ENCODE assay signal across 8 cellular contexts in the genomic region with DNA sequence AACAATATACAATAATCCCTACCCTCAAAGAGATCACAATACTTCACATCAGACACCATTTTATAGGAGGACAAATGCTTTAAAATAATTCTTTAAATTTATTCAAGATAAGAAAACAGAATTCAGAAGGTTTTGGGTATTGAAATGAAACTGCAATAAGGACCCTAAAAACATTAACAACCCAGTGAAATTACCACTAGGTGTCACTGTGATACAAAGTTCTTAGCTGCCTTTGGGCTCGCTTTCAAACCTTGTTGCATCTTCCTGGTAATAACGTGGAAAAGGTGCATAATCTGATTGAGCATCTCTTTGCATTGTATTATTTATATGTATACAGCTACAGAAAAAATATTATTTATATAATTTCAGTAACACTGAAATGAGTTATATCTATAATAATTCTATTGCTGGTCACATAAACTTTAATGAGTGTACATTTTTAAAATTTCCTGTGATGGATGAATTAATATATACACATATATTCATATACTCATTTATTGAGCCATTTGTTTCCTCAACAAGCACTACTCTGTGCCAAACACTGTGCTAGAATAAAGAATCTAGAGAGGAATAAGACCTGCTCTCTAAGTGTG.
A peak's percentile ranks its signal among the peaks of the same experiment; 100 is the strongest.
DNase-seq lines count a peak whose midpoint lies in the region; ATAC-seq, FAIRE-seq and TF ChIP-seq lines count a peak whose summit lies in the region.

No MANE protein-coding gene starts in this region.

- TF ChIP-seq EP300 in K562 (IDR thresholded peaks at IDR 0.05; ENCODE audit: low read length) = no peak
- no peak for TF ChIP-seq EP300 in tibial nerve (IDR thresholded peaks at IDR 0.05)

- H4K20me1 ChIP-seq in K562 (replicated peaks; ENCODE audit: control insufficient read depth, insufficient read depth, low read length) (no peaks in the 10 kb centered on the region), keratinocyte (ENCODE audit: control insufficient read depth, extremely low read depth, insufficient read depth, low read length) (no peaks in the 10 kb centered on the region)

- CTCF ChIA-PET in K562 (lab: Yijun Ruan, JAX; ENCODE audit: low intra/inter-chr PET ratio) = interaction anchor here (0.6 to 2.9 kb wide), 4 partner anchors 270 to 417 kb away, joined by 3 to 22 read pairs (median 3); no protein-coding TSS in a partner anchor

- peak; percentile 41 for DNase-seq in D341Med (ENCODE audit: low spot score)
- DNase-seq in HAP-1 (ENCODE audit: low spot score in 2 of 2) = peak; percentile 22 to 56
- DNase-seq in NCI-H446 (lab: John Stamatoyannopoulos, UW) = peak; percentile 60 to 80
- DNase-seq in K562 (ENCODE audit: extremely low read depth in 1 of 4, low spot score in 3 of 4) = peak; percentile 39 to 75 (median 48)
- peak; percentile 2 for DNase-seq in keratinocyte (ENCODE audit: low read depth, low spot score)
- DNase-seq in tibial nerve (ENCODE audit: low spot score in 2 of 2) = no peak

- dilution Hi-C loops in keratinocyte (cut with MboI; ENCODE audit: extremely low pct_ligation_motif_present, low sequenced_read_pairs) = no loop called here

- TF ChIP-seq CTCF in K562 (IDR thresholded peaks at IDR 0.05 in 2 of 3, conservative IDR thresholded peaks at IDR 0.05 in 1 of 3; ENCODE audit: insufficient read depth in 2 of 3, low read depth in 1 of 3, low read length in 3 of 3) = peak; percentile 49 to 81 (median 73); a peak in 5 of 6 replicates
- TF ChIP-seq CTCF in keratinocyte (optimal IDR thresholded peaks at IDR 0.05 in 1 of 3, IDR thresholded peaks at IDR 0.05 in 1 of 3, conservative IDR thresholded peaks at IDR 0.05 in 1 of 3; ENCODE audit: extremely low read depth in 1 of 3, insufficient read depth in 2 of 3, low read length in 3 of 3) = peak; percentile 39 to 60 (median 44)
- TF ChIP-seq CTCF in tibial nerve (IDR thresholded peaks at IDR 0.05) = peak; percentile 55 to 67 (median 60)

- ATAC-seq in K562 (peak; percentile 86), HG03342 (IDR thresholded peaks at IDR 0.05; ENCODE audit: unreplicated experiment) (no peak), GM19463 (IDR thresholded peaks at IDR 0.05; ENCODE audit: unreplicated experiment) (no peak)

- H3K4me3 ChIP-seq in HAP-1 (no peak overlapping the region), K562 (no peak overlapping the region), keratinocyte (ENCODE audit: control insufficient read depth in 2 of 3, extremely low read depth in 1 of 3, insufficient read depth in 2 of 3, low read depth in 1 of 3, low read length in 3 of 3) (no peak overlapping the region), tibial nerve (no peak overlapping the region)

- H3K36me3 ChIP-seq in HAP-1 (replicated peaks) (no peaks in the 10 kb centered on the region; the same call in 1 of the 2 replicates), K562 (ENCODE audit: control insufficient read depth, insufficient read depth, low read length) (peaks cover 36% of the 10 kb centered on the region; the same call in 2 of the 3 replicates), keratinocyte (ENCODE audit: control insufficient read depth in 2 of 2, extremely low read depth in 1 of 2, insufficient read depth in 2 of 2, low read length in 2 of 2) (peaks cover 0 to 5% of the 10 kb centered on the region in 2 experiments), tibial nerve (peaks cover 0 to 10% (median 0%) of the 10 kb centered on the region in 3 donors)

- H3K4me1 ChIP-seq in HAP-1 = peaks cover 5% of the 10 kb centered on the region
- no peaks in the 10 kb centered on the region; a peak in 1 of 5 replicates for H3K4me1 ChIP-seq in K562 (replicated peaks in 1 of 2; ENCODE audit: control insufficient read depth in 2 of 2, insufficient read depth in 2 of 2, low read length in 2 of 2)
- H3K4me1 ChIP-seq in keratinocyte (ENCODE audit: control insufficient read depth, extremely low read depth, insufficient read depth, low read length) = no peaks in the 10 kb centered on the region
- peaks cover 0 to 6% (median 0%) of the 10 kb centered on the region in 4 donors for H3K4me1 ChIP-seq in tibial nerve

- WGBS in K562 (ENCODE audit: insufficient coverage, low coverage, missing lambda C conversion rate) = 17% methylated on average over 2 of the region's 2 CpGs
- 3 to 5% methylated on average over 2 of the region's 2 CpGs for WGBS in tibial nerve, 2 donors

- no peaks in the 10 kb centered on the region for H3K9me1 ChIP-seq in K562 (ENCODE audit: control insufficient read depth, insufficient read depth, low read length)
- H3K9me1 ChIP-seq in keratinocyte (ENCODE audit: control insufficient read depth, extremely low read depth, insufficient read depth, low read length) = no peaks in the 10 kb centered on the region

- H3K9me3 ChIP-seq in HAP-1 (no peaks in the 10 kb centered on the region), K562 (replicated peaks; ENCODE audit: control insufficient read depth, insufficient read depth, low read depth, low read length) (no peaks in the 10 kb centered on the region), keratinocyte (ENCODE audit: control insufficient read depth, low read depth, low read length) (no peaks in the 10 kb centered on the region), tibial nerve (no peaks in the 10 kb centered on the region)

- H2AFZ ChIP-seq in K562 (ENCODE audit: low read depth, low read length) = no peak overlapping the region
- H2AFZ ChIP-seq in keratinocyte (ENCODE audit: control insufficient read depth, low read length) = no peak overlapping the region

- TF ChIP-seq RAD21 in K562 (CRISPR knock-in tag; conservative IDR thresholded peaks at IDR 0.05 in 1 of 2, IDR thresholded peaks at IDR 0.05 in 1 of 2) = peak; percentile 79 to 81

- no peak overlapping the region for H3K9ac ChIP-seq in K562 (ENCODE audit: insufficient read depth in 1 of 2, low read depth in 2 of 2, low read length in 2 of 2)
- H3K9ac ChIP-seq in keratinocyte (ENCODE audit: control insufficient read depth, extremely low read depth, insufficient read depth, low read length) = no peak overlapping the region

- BruUV-seq in K562 (replicated peaks; lab: Mats Ljungman, UMichigan) = no TSS peak

- H3K79me2 ChIP-seq in K562 (ENCODE audit: control insufficient read depth, insufficient read depth, low read length) (peaks cover 42% of the 10 kb centered on the region), keratinocyte (ENCODE audit: control insufficient read depth, insufficient read depth, low read length) (peaks cover 6% of the 10 kb centered on the region)

- H3K27me3 ChIP-seq in HAP-1 (ENCODE audit: low read depth) = no peaks in the 10 kb centered on the region
- H3K27me3 ChIP-seq in K562 (ENCODE audit: control insufficient read depth in 2 of 2, insufficient read depth in 2 of 2, low read length in 2 of 2) = no peaks in the 10 kb centered on the region
- H3K27me3 ChIP-seq in keratinocyte (ENCODE audit: control insufficient read depth, extremely low read depth, insufficient read depth, low read length) = no peaks in the 10 kb centered on the region
- H3K27me3 ChIP-seq in tibial nerve = no peaks in the 10 kb centered on the region

- H3K4me2 ChIP-seq in K562 (ENCODE audit: insufficient read depth, low read length) (no peak overlapping the region), keratinocyte (ENCODE audit: control insufficient read depth, extremely low read depth, insufficient read depth, low read depth, low read length) (no peak overlapping the region)

- POLR2A ChIA-PET in K562 (lab: Yijun Ruan, JAX) = interaction anchor here (0.6 kb wide), 3 partner anchors 25 to 814 kb away, joined by 3 to 4 read pairs (median 3); no protein-coding TSS in a partner anchor

- TF ChIP-seq POLR2A in K562 (conservative IDR thresholded peaks at IDR 0.05) = no peak
- no peak for TF ChIP-seq POLR2A in tibial nerve (IDR thresholded peaks at IDR 0.05)

- FAIRE-seq in K562 (lab: Jason Lieb, UNC) = peak; percentile 74
- peak; percentile 5 for FAIRE-seq in keratinocyte (lab: Jason Lieb, UNC)

- intact Hi-C loops in K562 (cut with micrococcal nuclease) = loop anchor here (1.0 to 10.0 kb wide), 4 partner anchors 98 to 414 kb away; partner anchors contain the start of gene FAF1

- H3K27ac ChIP-seq in K562 (ENCODE audit: extremely low read depth, low read depth, low read length) (no peak overlapping the region), keratinocyte (ENCODE audit: control insufficient read depth, insufficient read depth, low read length) (no peak overlapping the region), tibial nerve (no peak overlapping the region)

- in situ Hi-C loops in HAP-1 (cut with MboI; ENCODE audit: low sequenced_read_pairs) = loop anchor here (10.0 kb wide), 1 partner anchor 420 kb away; no protein-coding TSS in a partner anchor
- in situ Hi-C loops in K562 (cut with MboI) = loop anchor here (5.0 to 10.0 kb wide), 2 partner anchors 280 to 417 kb away; no protein-coding TSS in a partner anchor

TF ChIP-seq in K562, 482 proteins besides CTCF, POLR2A, EP300 and RAD21:
- 0 out of 4 replicates have a peak, but pooled peaks of 1 of the 2 experiments have one; percentile 7 for TF ChIP-seq RCOR1 (IDR thresholded peaks at IDR 0.05; ENCODE audit: borderline replicate concordance in 1 of 2, low read depth in 2 of 2, low read length in 2 of 2)
- peak; percentile 67 for TF ChIP-seq DEAF1 (CRISPR knock-in tag; IDR thresholded peaks at IDR 0.05)
- TF ChIP-seq SMC3 (conservative IDR thresholded peaks at IDR 0.05; ENCODE audit: insufficient read depth, low read depth, low read length) = 0 out of 2 replicates have a peak, but pooled peaks have one; percentile 45
- no peak for TF ChIP-seq RB1 (IDR thresholded peaks at IDR 0.05; ENCODE audit: low read depth)

Comparison
In these comparisons a context has a peak if more than half of its experiments do, and no peak if none do; other contexts are left out.
1. DNase-seq: peak in D341Med (single experiment), HAP-1 (2 of 2), NCI-H446 (2 of 2), K562 (4 of 4) and keratinocyte (single experiment); none in tibial nerve (0 of 2).
2. Peak in every context shown above with its lines, with median percentiles within 50 percentile points of each other: CTCF ChIP-seq.